In genomic region chr11:66855574-66856495, GRCh38 we compare ENCODE assay signal across 8 cellular contexts. TPM values are rescaled to one million over a fixed set of nuclear protein-coding genes. Genes with fewer than 3 reads are reported as not detected.
DNase-seq lines count a peak whose midpoint lies in the region; ATAC-seq, FAIRE-seq and TF ChIP-seq lines count a peak whose summit lies in the region.

No MANE protein-coding gene starts in this region.

- intact Hi-C loops in pancreas (cut with DNase I), result no loop called here

- ATAC-seq in pancreas, result peak; percentile 94 to 96 (median 95)

- TF ChIP-seq CTCF in cardiac muscle cell (IDR thresholded peaks at IDR 0.05; ENCODE audit: low read depth, low read length), result no peak
- TF ChIP-seq CTCF in pancreas (IDR thresholded peaks at IDR 0.05), result no peak
- TF ChIP-seq CTCF in type B pancreatic cell (conservative IDR thresholded peaks at IDR 0.05), result no peak

- H3K36me3 ChIP-seq in ES-I3 (ENCODE audit: insufficient read depth, low read length) (no peaks in the 10 kb centered on the region), MG63 (peaks cover 21% of the 10 kb centered on the region), cardiac muscle cell (peaks cover 3% of the 10 kb centered on the region), pancreas (no peaks in the 10 kb centered on the region)

- peak; percentile 83 for DNase-seq in H4 (ENCODE audit: low spot score)
- peak; percentile 97 for DNase-seq in MG63
- peak; percentile 15 for DNase-seq in SIG-M5 (lab: John Stamatoyannopoulos, UW)
- peak; percentile 58 for DNase-seq in activated naive CD8-positive, alpha-beta T cell treated with anti-CD3 and anti-CD28 coated beads, Interleukin-2, amount 50 U/mL, for 16 hours (ENCODE audit: low read depth, low spot score)
- peak; percentile 95 to 97 for DNase-seq in cardiac muscle cell (ENCODE audit: low read depth in 1 of 2, low spot score in 1 of 2)
- DNase-seq in pancreas, result peak; percentile 94 to 97 (median 95)
- DNase-seq in type B pancreatic cell (ENCODE audit: extremely low spot score, unreplicated experiment), result peak; percentile 94

- H3K9me3 ChIP-seq in ES-I3 (ENCODE audit: control insufficient read depth, insufficient read depth, low read length), result no peaks in the 10 kb centered on the region
- no peaks in the 10 kb centered on the region for H3K9me3 ChIP-seq in MG63
- no peaks in the 10 kb centered on the region for H3K9me3 ChIP-seq in cardiac muscle cell (ENCODE audit: low read depth)
- no peaks in the 10 kb centered on the region for H3K9me3 ChIP-seq in pancreas

- H3K27me3 ChIP-seq in MG63 (no peaks in the 10 kb centered on the region), cardiac muscle cell (no peaks in the 10 kb centered on the region), pancreas (no peaks in the 10 kb centered on the region)

- H3K27ac ChIP-seq in cardiac muscle cell, result peak overlapping the region; percentile 2
- H3K27ac ChIP-seq in pancreas, result peak overlapping the region; percentile 56 to 84 (median 64)

- peak overlapping the region; percentile 86 for H3K9ac ChIP-seq in ES-I3 (ENCODE audit: low read depth, low read length)

- peak overlapping the region; percentile 91 for H3K4me3 Mint-ChIP-seq in type B pancreatic cell

- H3K27ac Mint-ChIP-seq in type B pancreatic cell, result peak overlapping the region; percentile 78

- H3K36me3 Mint-ChIP-seq in type B pancreatic cell, result no peaks in the 10 kb centered on the region

- FAIRE-seq in pancreas (lab: Jason Lieb, UNC), result no peak

- H3K9me3 Mint-ChIP-seq in type B pancreatic cell, result no peaks in the 10 kb centered on the region

- H3K27me3 Mint-ChIP-seq in type B pancreatic cell, result no peaks in the 10 kb centered on the region

- peaks cover 6% of the 10 kb centered on the region for H3K4me1 Mint-ChIP-seq in type B pancreatic cell (ENCODE audit: unreplicated experiment)

- WGBS in pancreas, 2 donors, result 4 to 11% methylated on average over 22 to 48 of the region's 51 CpGs

- H3K4me1 ChIP-seq in ES-I3 (ENCODE audit: insufficient read depth, low read length) (no peaks in the 10 kb centered on the region; the same call in 1 of the 2 replicates), cardiac muscle cell (ENCODE audit: low read depth) (peaks cover 6% of the 10 kb centered on the region), pancreas (peaks cover 0 to 6% (median 5%) of the 10 kb centered on the region in 3 donors)

- H3K4me3 ChIP-seq in MG63 (peak overlapping the region; percentile 81), cardiac muscle cell (peak overlapping the region; percentile 59), pancreas (peak overlapping the region; percentile 38 to 57 (median 53))

RNA-seq across cellular contexts. Expression of gene LRFN4, which starts 1.0 kb away (rescaled TPM):
- total RNA-seq in H4 (2014; rRNA removed; shearing (Covaris generic)), result 4.7 and 12.4 TPM in 2 replicates
- 22.4 and 42.8 TPM in 2 replicates for total RNA-seq in MG63 (2014; rRNA removed; shearing (Covaris generic); ENCODE audit: low replicate concordance)
- 40.6 and 50.4 TPM in 2 replicates for total RNA-seq in cardiac muscle cell
- polyA plus RNA-seq in cardiac muscle cell, result 41.6 and 57.8 TPM in 2 replicates
- 1 to 10 TPM in 4 of 6 donors, under 1 TPM in 2; 0.51 to 7.8 (median 2.4) TPM for total RNA-seq in pancreas
- 1 to 10 TPM; 3.9 to 6.9 TPM for polyA plus RNA-seq in pancreas
- total RNA-seq in type B pancreatic cell (ENCODE audit: low replicate concordance), result 10.1 and 28.5 TPM in 2 replicates

RNA-seq across cellular contexts. Expression of gene RCE1, which starts 12.6 kb away (rescaled TPM):
- total RNA-seq in H4 (2014; rRNA removed; shearing (Covaris generic)), result 23.5 and 27.5 TPM in 2 replicates
- total RNA-seq in MG63 (2014; rRNA removed; shearing (Covaris generic); ENCODE audit: low replicate concordance), result 16.4 and 17.2 TPM in 2 replicates
- total RNA-seq in cardiac muscle cell, result 19.5 and 24.4 TPM in 2 replicates
- polyA plus RNA-seq in cardiac muscle cell, result 19.9 and 25.2 TPM in 2 replicates
- total RNA-seq in pancreas, result 10 to 100 TPM in 3 of 6 donors, 1 to 10 TPM in 3; 8.2 to 13.2 (median 9.4) TPM
- polyA plus RNA-seq in pancreas, result 10 to 100 TPM; 10.1 to 19.0 TPM
- total RNA-seq in type B pancreatic cell (ENCODE audit: low replicate concordance), result 25.0 and 29.9 TPM in 2 replicates

Comparison
In these comparisons a context has a peak if more than half of its experiments do, and no peak if none do; other contexts are left out.
1. Peak in every context shown above with its lines: DNase-seq, ATAC-seq, H3K4me3 ChIP-seq and H3K27ac ChIP-seq.
2. DNase-seq: peak in every context shown above with its lines; median percentile 97 in MG63; 96 in cardiac muscle cell; 95 in pancreas; 94 in type B pancreatic cell; 83 in H4; 58 in activated naive CD8-positive, alpha-beta T cell treated with anti-CD3 and anti-CD28 coated beads, Interleukin-2, amount 50 U/mL, for 16 hours; 15 in SIG-M5.